ENCODE assay signal across 21 cellular contexts in the genomic region with DNA sequence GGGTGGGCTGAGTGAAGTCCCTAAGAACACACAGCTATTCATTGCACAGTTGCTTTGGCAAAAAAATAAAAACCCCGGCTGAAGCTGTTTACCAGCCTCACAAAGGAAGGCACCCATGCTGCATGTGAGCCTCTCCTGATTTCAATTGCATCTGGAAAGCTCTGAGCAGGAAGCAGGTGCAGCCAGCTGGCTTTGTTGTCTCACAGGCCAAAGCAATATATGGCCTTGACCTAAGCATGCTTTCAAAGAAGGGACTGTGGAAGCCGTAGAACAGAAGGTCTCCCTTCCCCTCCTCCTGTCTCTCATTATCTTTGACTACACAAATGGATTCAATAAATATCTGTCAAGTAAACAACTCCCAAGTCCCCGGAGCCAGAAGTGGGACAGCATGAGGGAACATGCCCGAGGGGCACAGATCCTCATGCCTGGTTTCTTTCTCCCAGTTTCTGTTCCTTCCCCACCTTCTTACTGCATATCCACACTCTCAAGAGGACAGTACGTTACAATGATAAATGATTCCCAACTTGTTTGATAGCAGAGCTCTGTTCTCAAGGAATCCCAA. TPM values are rescaled to one million over a fixed set of nuclear protein-coding genes. Genes with fewer than 3 reads are reported as not detected.
DNase-seq lines count a peak whose midpoint lies in the region; ATAC-seq and TF ChIP-seq lines count a peak whose summit lies in the region.
"Had no signal": no experiment of that assay in that cellular context is flagged by ENCODE, and none has a peak within 500 bp of the region (broad histone marks: within the 10 kb centered on the region; RNA-seq: fewer than 3 reads in every experiment).

No MANE protein-coding gene starts in this region.

- H3K36me3 Mint-ChIP-seq in glutamatergic neuron (ENCODE audit: unreplicated experiment) = no peaks in the 10 kb centered on the region
- H3K36me3 Mint-ChIP-seq: mesothelial cell of epicardium had no signal

- peak overlapping the region; percentile 50 for H3K27ac Mint-ChIP-seq in glutamatergic neuron (ENCODE audit: unreplicated experiment)
- H3K27ac Mint-ChIP-seq: mesothelial cell of epicardium had no signal

- peaks cover 27% of the 10 kb centered on the region for H3K4me1 Mint-ChIP-seq in glutamatergic neuron (ENCODE audit: low read depth, unreplicated experiment)

- peaks cover 5% of the 10 kb centered on the region for H3K27me3 Mint-ChIP-seq in glutamatergic neuron (ENCODE audit: unreplicated experiment)

- intact Hi-C loops in left cardiac atrium (cut with DNase I) = no loop called here

- peak overlapping the region; percentile 14 for H3K4me3 Mint-ChIP-seq in glutamatergic neuron (ENCODE audit: unreplicated experiment)
- H3K4me3 Mint-ChIP-seq: mesothelial cell of epicardium had no signal

- DNase-seq in DMS153 (lab: John Stamatoyannopoulos, UW) = peak; percentile 99
- DNase-seq in NCI-H1417 treated with DMSO at 0.1 percent for 48 hours (lab: John Stamatoyannopoulos, UW) = peak; percentile 66
- DNase-seq in NCI-H345 (lab: John Stamatoyannopoulos, UW) = peak; percentile 94
- DNase-seq in glutamatergic neuron = peak; percentile 77
- no peak for DNase-seq in kidney glomerular epithelial cell (lab: John Stamatoyannopoulos, UW)
- no peak for DNase-seq in HT-29 (ENCODE audit: low spot score)
- no peak for DNase-seq in dermis blood vessel endothelial cell
- DNase-seq in left cardiac atrium = no peak
- DNase-seq: activated effector memory CD4-positive, alpha-beta T cell treated with anti-CD3 and anti-CD28 coated beads, Interleukin-2, amount 50 U/mL, for 16 hours; colonic mucosa; IMR-90; MV-4-11; stimulated activated naive CD4-positive, alpha-beta T cell; WERI-Rb-1 had no signal

- peaks cover 3% of the 10 kb centered on the region for H3K9me3 Mint-ChIP-seq in glutamatergic neuron (ENCODE audit: unreplicated experiment)
- H3K9me3 Mint-ChIP-seq: mesothelial cell of epicardium had no signal

- TF ChIP-seq CTCF in glutamatergic neuron (IDR thresholded peaks at IDR 0.05; ENCODE audit: partially characterized antibody, unreplicated experiment) = no peak

- no peak for ATAC-seq in left cardiac atrium

RNA-seq across cellular contexts. Expression of a gene that starts 57.2 kb away (rescaled TPM):
- total RNA-seq in glutamatergic neuron (ENCODE audit: unreplicated experiment) = 28.7 TPM
- total RNA-seq in HT-29 (2014; rRNA removed; shearing (Covaris generic)) = not detected in 2 replicates
- total RNA-seq in dermis blood vessel endothelial cell = not detected in 2 replicates
- total RNA-seq in left cardiac atrium = 1 to 10 TPM; 1.4 to 1.5 TPM
- total RNA-seq: astrocyte, Daoy, IMR-90, OCI-LY7, osteoblast, smooth muscle cell, ureter had no signal

Comparison
In these comparisons a context has a peak if more than half of its experiments do, and no peak if none do; other contexts are left out.
1. DNase-seq: peak in DMS153 (single experiment), NCI-H1417 treated with DMSO at 0.1 percent for 48 hours (single experiment), NCI-H345 (single experiment) and glutamatergic neuron (single experiment); none in kidney glomerular epithelial cell (single experiment), HT-29 (single experiment), dermis blood vessel endothelial cell (single experiment) and left cardiac atrium (single experiment).
2. RNA of a gene that starts 57.2 kb away (total RNA-seq): 28.7 TPM in glutamatergic neuron (single experiment); 1.4 to 1.5 TPM in left cardiac atrium, not detected in HT-29 and not detected in dermis blood vessel endothelial cell; every median in the first group is over 10 times any median in the second.